ENCODE assay signal across 22 cellular contexts in the genomic region with DNA sequence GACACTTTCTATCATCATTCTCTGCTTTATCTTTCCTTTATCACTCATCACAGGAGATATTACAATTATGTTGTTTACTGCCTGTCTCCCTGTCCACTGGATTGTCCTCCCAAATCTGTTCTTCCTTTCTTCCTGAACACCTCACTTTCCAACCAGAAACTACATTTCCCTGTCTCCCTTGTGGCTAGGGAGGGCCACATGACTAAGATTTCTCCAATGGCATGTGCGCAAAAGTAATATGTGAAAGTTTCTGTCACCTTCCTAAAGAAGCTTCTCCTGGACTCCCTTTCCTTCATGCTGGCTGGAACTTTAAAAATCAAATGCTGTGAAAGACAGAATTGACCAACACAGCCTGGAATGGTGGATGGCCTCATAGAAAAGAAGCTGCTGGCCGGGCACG. TPM values are rescaled to one million over a fixed set of nuclear protein-coding genes. Genes with fewer than 3 reads are reported as not detected.
"Had no signal": no experiment of that assay in that cellular context is flagged by ENCODE, and none has a peak within 500 bp of the region (broad histone marks: within the 10 kb centered on the region; RNA-seq: fewer than 3 reads in every experiment).

No MANE protein-coding gene starts in this region.

- DNase-seq: Karpas-422, KG1, MG63, NCI-H1092, NCI-H1105 treated with DMSO at 0.1 percent for 48 hours, NCI-H1417 treated with DMSO at 0.1 percent for 48 hours, NCI-H187, NCI-H2029, NCI-H2081 treated with DMSO at 0.1 percent for 48 hours, NCI-H2171, NCI-H226, NCI-H446, NCI-H510A, NCI-H524 treated with DMSO at 0.1 percent for 48 hours, NCI-H69, NCI-H774, Right ventricle myocardium superior, RPMI8226, SIG-M5 had no signal

- H3K36me3 ChIP-seq: MG63, SJSA1 had no signal

- H3K27ac ChIP-seq: SJSA1, SK-N-MC had no signal

- H3K27me3 ChIP-seq: MG63, SJSA1 had no signal

- H3K4me3 ChIP-seq: MG63, SJSA1, SK-N-MC had no signal

- H3K9me3 ChIP-seq: MG63, SJSA1 had no signal

RNA-seq across cellular contexts. Expression of a gene that starts 58.2 kb away (rescaled TPM):
- total RNA-seq: HT-29, Right ventricle myocardium superior, SJSA1 had no signal
